In the genomic region with DNA sequence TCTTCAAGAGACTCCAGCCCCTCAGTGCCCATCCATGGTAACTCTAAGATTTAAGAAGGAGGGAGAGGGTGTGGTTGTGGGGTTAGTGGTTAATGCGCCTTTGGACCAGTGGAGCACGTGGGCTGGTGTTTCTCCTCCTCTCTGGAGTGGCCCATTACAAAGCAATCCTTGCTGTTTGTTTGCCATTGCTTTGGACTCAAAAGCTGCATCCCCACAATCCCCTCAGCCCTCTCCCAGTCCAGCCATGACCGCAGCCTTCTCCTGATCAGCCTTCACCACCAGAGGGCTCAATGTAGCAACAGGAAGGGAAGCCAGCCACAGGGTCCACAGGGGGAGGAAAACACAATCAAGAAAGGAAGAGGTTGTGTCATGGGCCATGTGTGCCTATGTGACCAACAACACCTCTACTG, we compare ENCODE assay signal across 9 cellular contexts. TPM values are rescaled to one million over a fixed set of nuclear protein-coding genes. Genes with fewer than 3 reads are reported as not detected.
DNase-seq lines count a peak whose midpoint lies in the region; ATAC-seq, FAIRE-seq and TF ChIP-seq lines count a peak whose summit lies in the region.
"Had no signal": no experiment of that assay in that cellular context is flagged by ENCODE, and none has a peak within 500 bp of the region (broad histone marks: within the 10 kb centered on the region; RNA-seq: fewer than 3 reads in every experiment).

No MANE protein-coding gene starts in this region.

- no peak overlapping the region for H3K14ac ChIP-seq in mesenchymal stem cell (ENCODE audit: low read length in 2 of 2)

- H4K91ac ChIP-seq in mesenchymal stem cell (ENCODE audit: low read length) = no peak overlapping the region

- WGBS in GM12878 (ENCODE audit: insufficient coverage, insufficient replicate concordance, low lambda C conversion rate, missing lambda C conversion rate) = 29% methylated on average over 3 of the region's 3 CpGs
- 29% methylated on average over 2 of the region's 3 CpGs for WGBS in mesenchymal stem cell

- ATAC-seq in GM12878 (peak; percentile 41; the same call in 2 of the 3 replicates), GM21723 (IDR thresholded peaks at IDR 0.05; ENCODE audit: unreplicated experiment) (no peak)

- RAD21 ChIA-PET in GM12878 (lab: Charles Lee; ENCODE audit: unreplicated experiment) = no interaction called here

- no peak overlapping the region for H2BK120ac ChIP-seq in mesenchymal stem cell (ENCODE audit: low read depth, low read length)

- H3K36me3 ChIP-seq in GM12878 (ENCODE audit: control insufficient read depth in 2 of 2, insufficient read depth in 2 of 2, low read length in 1 of 2) (no peaks in the 10 kb centered on the region), mesenchymal stem cell (ENCODE audit: control insufficient read depth in 1 of 2, insufficient read depth in 2 of 2, low read depth in 1 of 2, low read length in 2 of 2) (no peaks in the 10 kb centered on the region), uterus (no peaks in the 10 kb centered on the region)

- no peaks in the 10 kb centered on the region for H4K20me1 ChIP-seq in GM12878 (ENCODE audit: control insufficient read depth, insufficient read depth)

- peak; percentile 0 for DNase-seq in DMS153 treated with DMSO at 0.1 percent for 48 hours (lab: John Stamatoyannopoulos, UW; ENCODE audit: unreplicated experiment)
- no peak for DNase-seq in DMS153 (lab: John Stamatoyannopoulos, UW)
- DNase-seq in KBM-7 = peak; percentile 56
- no peak for DNase-seq in GM12878 (ENCODE audit: low read depth, low spot score)
- peak; percentile 32 for DNase-seq in mesenchymal stem cell
- DNase-seq in uterus = no peak
- no peak for DNase-seq in activated gamma-delta T cell treated with Interleukin-2 at 50 U/mL for 16 hours
- DNase-seq: amniotic stem cell had no signal

- H3K9ac ChIP-seq in GM12878 (ENCODE audit: control insufficient read depth, insufficient read depth, low read length) (no peak overlapping the region), mesenchymal stem cell (ENCODE audit: low read length) (no peak overlapping the region)

- H3K4me3 ChIP-seq in GM12878 = no peak overlapping the region
- no peak overlapping the region for H3K4me3 ChIP-seq in mesenchymal stem cell (ENCODE audit: insufficient read depth in 1 of 2, low read depth in 1 of 2, low read length in 2 of 2)
- H3K4me3 ChIP-seq in uterus = no peak overlapping the region

- in situ Hi-C loops in KBM-7 (cut with MboI; ENCODE audit: low pct_unique_long_range_greater_than_20kb, low sequenced_read_pairs) = no loop called here
- in situ Hi-C loops in GM12878 (cut with MboI) = no loop called here

- H3K27ac ChIP-seq in GM12878 (ENCODE audit: control insufficient read depth, insufficient read depth) (no peak overlapping the region), mesenchymal stem cell (ENCODE audit: low read length, poor library complexity, severe bottlenecking) (no peak overlapping the region), uterus (no peak overlapping the region)

- H3K9me3 ChIP-seq in GM12878 (replicated peaks; ENCODE audit: control insufficient read depth, insufficient read depth, low read length) (peaks cover 3% of the 10 kb centered on the region; the same call in 1 of the 3 replicates), mesenchymal stem cell (ENCODE audit: control insufficient read depth, low read length) (no peaks in the 10 kb centered on the region), uterus (no peaks in the 10 kb centered on the region)

- no peaks in the 10 kb centered on the region for H3K79me1 ChIP-seq in mesenchymal stem cell (replicated peaks; ENCODE audit: low read length, poor library complexity, severe bottlenecking)

- H3K4me2 ChIP-seq in GM12878 (ENCODE audit: control insufficient read depth, insufficient read depth) (no peak overlapping the region), mesenchymal stem cell (ENCODE audit: low read length, poor library complexity, severe bottlenecking) (no peak overlapping the region)

- BruUV-seq in GM12878 (replicated peaks; lab: Mats Ljungman, UMichigan) = no TSS peak

- H2AK5ac ChIP-seq in mesenchymal stem cell (ENCODE audit: low read length, severe bottlenecking) = no peak overlapping the region

- no peak overlapping the region for H4K8ac ChIP-seq in mesenchymal stem cell (ENCODE audit: low read length)

- H3K27me3 ChIP-seq in GM12878 (replicated peaks in 1 of 2; ENCODE audit: control insufficient read depth in 2 of 2, insufficient read depth in 2 of 2, low read length in 1 of 2) = no peaks in the 10 kb centered on the region; a peak in 1 of 4 replicates
- peaks cover 0 to 2% of the 10 kb centered on the region in 2 experiments for H3K27me3 ChIP-seq in mesenchymal stem cell (ENCODE audit: control insufficient read depth in 1 of 2, insufficient read depth in 1 of 2, low read length in 2 of 2)
- no peaks in the 10 kb centered on the region for H3K27me3 ChIP-seq in uterus

- no peak overlapping the region for H2BK15ac ChIP-seq in mesenchymal stem cell (ENCODE audit: low read depth, poor library complexity, severe bottlenecking)

- H3K18ac ChIP-seq in mesenchymal stem cell (ENCODE audit: low read depth in 1 of 2, low read length in 2 of 2) = no peak overlapping the region

- H2AFZ ChIP-seq in GM12878 (ENCODE audit: control insufficient read depth, low read depth, low read length) (no peak overlapping the region), mesenchymal stem cell (ENCODE audit: low read depth, low read length) (no peak overlapping the region)

- TF ChIP-seq POLR2A in GM12878 (IDR thresholded peaks at IDR 0.05; ENCODE audit: low read depth, low read length) (no peak), uterus (IDR thresholded peaks at IDR 0.05) (no peak)

- H2BK5ac ChIP-seq in mesenchymal stem cell (ENCODE audit: low read depth, low read length, poor library complexity, severe bottlenecking) = no peak overlapping the region

- no peaks in the 10 kb centered on the region for H3K4me1 ChIP-seq in GM12878 (ENCODE audit: control insufficient read depth, insufficient read depth, low read length)
- no peaks in the 10 kb centered on the region for H3K4me1 ChIP-seq in mesenchymal stem cell (ENCODE audit: control insufficient read depth, insufficient read depth, low read depth, low read length)
- H3K4me1 ChIP-seq in uterus = no peaks in the 10 kb centered on the region

- intact Hi-C loops in GM12878 (cut with micrococcal nuclease; ENCODE audit: unreplicated experiment) = no loop called here
- intact Hi-C loops in uterus (cut with DNase I; ENCODE audit: low total_unique reads) = no loop called here

- no peak overlapping the region for H3K23ac ChIP-seq in mesenchymal stem cell (ENCODE audit: low read length in 2 of 2)

- SMC1A ChIA-PET in GM12878 (lab: Charles Lee; ENCODE audit: uncharacterized antibody, unreplicated experiment) = no interaction called here

- TF ChIP-seq RAD21 in GM12878 (IDR thresholded peaks at IDR 0.05; ENCODE audit: insufficient read depth, low read depth, low read length) = 0 out of 2 replicates have a peak, but pooled peaks have one; percentile 4

- H3K79me2 ChIP-seq in GM12878 (ENCODE audit: control insufficient read depth, insufficient read depth, low read length) = no peaks in the 10 kb centered on the region

- no peak for FAIRE-seq in GM12878 (lab: Jason Lieb, UNC)

- TF ChIP-seq EP300 in GM12878 (IDR thresholded peaks at IDR 0.05; ENCODE audit: borderline replicate concordance in 1 of 2, control insufficient read depth in 1 of 2, low read depth in 2 of 2, low read length in 2 of 2) = no peak

- peak in 2 of 3 experiments; percentile 24 to 33; a peak in 3 of 6 replicates for TF ChIP-seq CTCF in GM12878 (IDR thresholded peaks at IDR 0.05 in 2 of 3, conservative IDR thresholded peaks at IDR 0.05 in 1 of 3; ENCODE audit: control insufficient read depth in 2 of 3, extremely low read depth in 1 of 3, insufficient read depth in 1 of 3, low read depth in 3 of 3, low read length in 3 of 3)
- no peak for TF ChIP-seq CTCF in uterus (IDR thresholded peaks at IDR 0.05)

- H2BK12ac ChIP-seq in mesenchymal stem cell (ENCODE audit: low read length in 2 of 2) = no peak overlapping the region

- H3K4ac ChIP-seq in mesenchymal stem cell (ENCODE audit: low read depth in 1 of 2, low read length in 2 of 2) = no peak overlapping the region

- POLR2A ChIA-PET in GM12878 (lab: Charles Lee) = no interaction called here

- CTCF ChIA-PET in GM12878 (lab: Yijun Ruan, JAX) = interaction anchor here (2.1 kb wide), 1 partner anchor 20 kb away, joined by 10 read pairs; no protein-coding TSS in a partner anchor

TF ChIP-seq in GM12878, 131 proteins besides CTCF, POLR2A, EP300 and RAD21 (continues in another document):
- TF ChIP-seq ZNF217 (IDR thresholded peaks at IDR 0.05) = no peak
- no peak for TF ChIP-seq RELA (IDR thresholded peaks at IDR 0.05; ENCODE audit: borderline replicate concordance, partially characterized antibody)
- no peak for TF ChIP-seq YBX1 (IDR thresholded peaks at IDR 0.05)
- no peak for TF ChIP-seq DPF2 (IDR thresholded peaks at IDR 0.05)
- no peak for TF ChIP-seq HCFC1 (IDR thresholded peaks at IDR 0.05; ENCODE audit: low read length)

RNA-seq across cellular contexts. Expression of a gene that starts 38.4 kb away (rescaled TPM):
- 19.8 and 20.0 TPM in 2 replicates for total RNA-seq in GM12878 (2013; cell fraction: nucleolus; rRNA removed)
- total RNA-seq in GM12878 (2014; rRNA removed) (3.0 and 4.1 TPM in 2 replicates), GM12878 (2014; rRNA removed; fragmentation: Illumina TruSeq; extraction: Trizol) (2.8 and 3.9 TPM in 2 replicates), GM12878 (2021) (8.0 and 10.7 TPM in 2 replicates), uterus (10 to 100 TPM in 1 of 4 donors, 1 to 10 TPM in 2, under 1 TPM in 1; 0.51 to 41.8 (median 5.5) TPM)
- 11.6 TPM for polyA plus RNA-seq in GM12878 (2011; ENCODE audit: low read depth)
- polyA plus RNA-seq in GM12878 (2011; rRNA removed) (12.1 and 15.9 TPM in 2 replicates), GM12878 (2014; fragmentation: Illumina TruSeq; extraction: Trizol) (6.6 and 7.0 TPM in 2 replicates), GM12878 (2014; fragmentation: Nextera tagmentation; extraction: Ambion mirVana) (1 to 10 TPM in 1 of 2 experiments, under 1 TPM in 1; 0.71 to 2.4 TPM), GM12878 (2014; rRNA removed) (4.3 and 5.3 TPM in 2 replicates), GM12878 (2016; fragmentation: Nextera tagmentation; extraction: Ambion mirVana) (1 to 10 TPM; 4.1 to 6.5 TPM)
- 12.6 and 20.8 TPM in 2 replicates for polyA plus RNA-seq in GM12878 (2011; cell fraction: cytosol; rRNA removed)
- 5.0 and 7.8 TPM in 2 replicates for polyA plus RNA-seq in GM12878 (2011; cell fraction: nucleus; rRNA removed)
- polyA plus RNA-seq in GM12878 (2012) = 27.8 and 39.8 TPM in 2 replicates
- 20.9 and 22.8 TPM in 2 replicates for polyA minus RNA-seq in GM12878 (2011; rRNA and poly(A)+ RNA removed)
- 5.3 and 10.3 TPM in 2 replicates for polyA minus RNA-seq in GM12878 (2011; cell fraction: cytosol; rRNA and poly(A)+ RNA removed)
- polyA minus RNA-seq in GM12878 (2011; cell fraction: nucleus; rRNA and poly(A)+ RNA removed) = 7.4 and 21.9 TPM in 2 replicates
- polyA plus RNA-seq in mesenchymal stem cell (2013, experiment 1 of 2) = 3.3 TPM
- 3.7 TPM for polyA plus RNA-seq in mesenchymal stem cell (2013, experiment 2 of 2)

Comparison
In these comparisons a context has a peak if more than half of its experiments do, and no peak if none do; other contexts are left out.
1. DNase-seq: peak in DMS153 treated with DMSO at 0.1 percent for 48 hours (single experiment), KBM-7 (single experiment) and mesenchymal stem cell (single experiment); none in DMS153 (single experiment), GM12878 (single experiment), uterus (0 of 2) and activated gamma-delta T cell treated with Interleukin-2 at 50 U/mL for 16 hours (single experiment).
2. CTCF ChIP-seq: peak in GM12878 (2 of 3); none in uterus (0 of 4).